23 cellular contexts compared by ENCODE assay signal in the genomic region with DNA sequence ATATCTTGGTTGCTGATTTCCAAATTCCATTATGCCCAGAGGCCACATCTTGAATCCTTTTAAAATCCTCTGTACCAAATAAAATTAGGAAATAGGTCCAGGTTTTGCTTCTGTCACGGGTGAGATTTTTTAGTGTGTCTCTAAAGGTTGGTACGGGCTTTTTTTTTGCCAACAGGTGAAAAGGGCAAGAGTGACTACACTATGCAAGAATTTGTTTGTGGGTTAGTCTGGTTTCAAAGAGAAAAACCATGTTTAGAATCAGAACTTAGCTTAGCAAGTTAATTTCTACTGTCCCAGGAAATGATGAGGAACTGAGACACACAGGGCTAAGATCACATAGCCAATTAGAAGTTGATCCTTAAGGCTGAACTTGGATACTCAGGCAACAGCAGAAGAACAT. TPM values are rescaled to one million over a fixed set of nuclear protein-coding genes. Genes with fewer than 3 reads are reported as not detected.
DNase-seq lines count a peak whose midpoint lies in the region; ATAC-seq, FAIRE-seq and TF ChIP-seq lines count a peak whose summit lies in the region.
"Had no signal": no experiment of that assay in that cellular context is flagged by ENCODE, and none has a peak within 500 bp of the region (broad histone marks: within the 10 kb centered on the region; RNA-seq: fewer than 3 reads in every experiment).

No MANE protein-coding gene starts in this region.

- H3K9me3 Mint-ChIP-seq in HFFc6 (peaks cover 5% of the 10 kb centered on the region), astrocyte (ENCODE audit: unreplicated experiment) (peaks cover 8% of the 10 kb centered on the region)
- H3K9me3 Mint-ChIP-seq: activated naive CD4-positive, alpha-beta T cell treated with anti-CD3 and anti-CD28 coated beads, Interleukin-2, amount 50 U/mL, for 72 hours; GM23338 had no signal

- peak; percentile 78 for DNase-seq in HFFc6
- peak; percentile 79 for DNase-seq in astrocyte (ENCODE audit: low read depth)
- DNase-seq in kidney glomerular epithelial cell (lab: John Stamatoyannopoulos, UW): peak; percentile 20
- no peak for DNase-seq in activated effector memory CD4-positive, alpha-beta T cell treated with anti-CD3 and anti-CD28 coated beads, Interleukin-2, amount 50 U/mL, for 16 hours
- DNase-seq: activated CD4-positive, alpha-beta T cell treated with anti-CD3 and anti-CD28 coated beads, Interleukin-2, amount 50 U/mL, for 48 hours; activated T-cell treated with anti-CD3 and anti-CD28 coated beads, Interleukin-2, amount 50 U/mL, for 24 hours; central memory CD4-positive, alpha-beta T cell; effector memory CD4-positive, alpha-beta T cell; hippocampal formation; KG1; left cardiac atrium; retina; stomach; T-cell had no signal

- H3K4me1 ChIP-seq in ACC112 (ENCODE audit: control insufficient read depth, insufficient read depth, low read length, unreplicated experiment): peaks cover 28% of the 10 kb centered on the region
- peaks cover 27% of the 10 kb centered on the region for H3K4me1 ChIP-seq in astrocyte (ENCODE audit: insufficient read depth, low read length)
- H3K4me1 ChIP-seq: neural progenitor cell had no signal

- H3K4me1 Mint-ChIP-seq in HFFc6 (ENCODE audit: low read depth) (peaks cover 81% of the 10 kb centered on the region), astrocyte (ENCODE audit: low read depth, unreplicated experiment) (peaks cover 32% of the 10 kb centered on the region)
- H3K4me1 Mint-ChIP-seq: GM23338, neural progenitor cell had no signal

- no peak for TF ChIP-seq CTCF in HFFc6 (IDR thresholded peaks at IDR 0.05)
- no peak for TF ChIP-seq CTCF in astrocyte (IDR thresholded peaks at IDR 0.05; ENCODE audit: insufficient read depth, low read depth, low read length)

- H4K20me1 ChIP-seq in astrocyte (ENCODE audit: insufficient read depth, low read length): no peaks in the 10 kb centered on the region

- H3K27me3 Mint-ChIP-seq in HFFc6 (ENCODE audit: insufficient read depth) (no peaks in the 10 kb centered on the region; the same call in 1 of the 2 replicates), astrocyte (ENCODE audit: low read depth, unreplicated experiment) (no peaks in the 10 kb centered on the region)
- H3K27me3 Mint-ChIP-seq: activated T-cell treated with anti-CD3 and anti-CD28 coated beads, Interleukin-2, amount 50 U/mL, for 24 hours; T-cell had no signal

- H3K9me3 ChIP-seq in astrocyte (ENCODE audit: insufficient read depth, low read depth, low read length): no peaks in the 10 kb centered on the region

- H3K4me3 Mint-ChIP-seq in HFFc6: peak overlapping the region; percentile 51
- no peak overlapping the region for H3K4me3 Mint-ChIP-seq in astrocyte (ENCODE audit: unreplicated experiment)
- H3K4me3 Mint-ChIP-seq: activated T-cell treated with anti-CD3 and anti-CD28 coated beads, Interleukin-2, amount 50 U/mL, for 24 hours; GM23338; neural progenitor cell; T-cell had no signal

- no peaks in the 10 kb centered on the region for H3K79me2 ChIP-seq in ACC112 (ENCODE audit: control insufficient read depth, insufficient read depth, low read length, unreplicated experiment)
- peaks cover 8% of the 10 kb centered on the region for H3K79me2 ChIP-seq in astrocyte (ENCODE audit: insufficient read depth, low read length)

- H3K27me3 ChIP-seq in ACC112 (ENCODE audit: insufficient read depth, low read length) (no peaks in the 10 kb centered on the region), astrocyte (ENCODE audit: insufficient read depth, low read length) (no peaks in the 10 kb centered on the region)
- H3K27me3 ChIP-seq: neural progenitor cell, stomach had no signal

- ATAC-seq in GM18873 (IDR thresholded peaks at IDR 0.05; ENCODE audit: low FRiP score, unreplicated experiment) (no peak), HG02763 (IDR thresholded peaks at IDR 0.05; ENCODE audit: unreplicated experiment) (no peak), GM21619 (IDR thresholded peaks at IDR 0.05; ENCODE audit: unreplicated experiment) (no peak)
- ATAC-seq: activated naive CD4-positive, alpha-beta T cell treated with anti-CD3 and anti-CD28 coated beads, Interleukin-2, amount 50 U/mL, for 72 hours; GM23338; left cardiac atrium; T-cell had no signal

- no peak overlapping the region for H3K9ac ChIP-seq in astrocyte (ENCODE audit: low read length)
- H3K9ac ChIP-seq: neural progenitor cell had no signal

- H3K36me3 ChIP-seq in ACC112 (ENCODE audit: insufficient read depth, low read length) (peaks cover 72% of the 10 kb centered on the region), astrocyte (ENCODE audit: insufficient read depth, low read length) (peaks cover 40% of the 10 kb centered on the region)

- H2AFZ ChIP-seq in ACC112 (ENCODE audit: low read length, unreplicated experiment): no peak overlapping the region
- H2AFZ ChIP-seq in astrocyte (ENCODE audit: low read depth, low read length): no peak overlapping the region
- H2AFZ ChIP-seq: GM23338, neural progenitor cell had no signal

- peak overlapping the region; percentile 42 for H3K4me2 ChIP-seq in astrocyte (ENCODE audit: low read length)
- H3K4me2 ChIP-seq: GM23338, neural progenitor cell had no signal

- peak; percentile 20 for FAIRE-seq in astrocyte (lab: Jason Lieb, UNC)
- FAIRE-seq: urothelium cell line had no signal

- H3K36me3 Mint-ChIP-seq in HFFc6 (ENCODE audit: low read depth) (peaks cover 43% of the 10 kb centered on the region), astrocyte (ENCODE audit: low read depth, unreplicated experiment) (peaks cover 36% of the 10 kb centered on the region)

- no peak overlapping the region; the same call in 1 of the 2 replicates for H3K4me3 ChIP-seq in ACC112 (ENCODE audit: low read depth, low read length)
- H3K4me3 ChIP-seq in astrocyte (ENCODE audit: insufficient read depth, low read depth, low read length): no peak overlapping the region
- H3K4me3 ChIP-seq: GM23338, neural progenitor cell, stomach had no signal

- H3K27ac Mint-ChIP-seq in HFFc6: peak overlapping the region; percentile 79
- H3K27ac Mint-ChIP-seq in astrocyte (ENCODE audit: unreplicated experiment): peak overlapping the region; percentile 16
- H3K27ac Mint-ChIP-seq: activated naive CD4-positive, alpha-beta T cell treated with anti-CD3 and anti-CD28 coated beads, Interleukin-2, amount 50 U/mL, for 72 hours; activated T-cell treated with anti-CD3 and anti-CD28 coated beads, Interleukin-2, amount 50 U/mL, for 24 hours; GM23338; neural progenitor cell; T-cell had no signal

- peak overlapping the region; percentile 74 for H3K27ac ChIP-seq in ACC112 (ENCODE audit: low read depth, low read length)
- peak overlapping the region; percentile 24 for H3K27ac ChIP-seq in astrocyte (ENCODE audit: low read depth, low read length)
- H3K27ac ChIP-seq: HL-60, neural progenitor cell, stomach had no signal

RNA-seq across cellular contexts. Expression of a gene that starts 41.7 kb away (rescaled TPM):
- total RNA-seq in HFFc6 (2021; fragmentation: NEBNext Ultra II Directional; extraction: Animal tissue kit (Norgen Biotek cat#: 25700)): 10 to 100 TPM; 32.2 to 37.6 (median 34.8) TPM
- total RNA-seq in astrocyte: 42.9 and 45.2 TPM in 2 replicates

RNA-seq across cellular contexts. Expression of a gene that starts 42.0 kb away (rescaled TPM):
- total RNA-seq in HFFc6 (2021; fragmentation: NEBNext Ultra II Directional; extraction: Animal tissue kit (Norgen Biotek cat#: 25700)): 10 to 100 TPM; 59.5 to 75.4 (median 69.3) TPM
- 61.7 and 74.5 TPM in 2 replicates for total RNA-seq in astrocyte
